In the genomic region with DNA sequence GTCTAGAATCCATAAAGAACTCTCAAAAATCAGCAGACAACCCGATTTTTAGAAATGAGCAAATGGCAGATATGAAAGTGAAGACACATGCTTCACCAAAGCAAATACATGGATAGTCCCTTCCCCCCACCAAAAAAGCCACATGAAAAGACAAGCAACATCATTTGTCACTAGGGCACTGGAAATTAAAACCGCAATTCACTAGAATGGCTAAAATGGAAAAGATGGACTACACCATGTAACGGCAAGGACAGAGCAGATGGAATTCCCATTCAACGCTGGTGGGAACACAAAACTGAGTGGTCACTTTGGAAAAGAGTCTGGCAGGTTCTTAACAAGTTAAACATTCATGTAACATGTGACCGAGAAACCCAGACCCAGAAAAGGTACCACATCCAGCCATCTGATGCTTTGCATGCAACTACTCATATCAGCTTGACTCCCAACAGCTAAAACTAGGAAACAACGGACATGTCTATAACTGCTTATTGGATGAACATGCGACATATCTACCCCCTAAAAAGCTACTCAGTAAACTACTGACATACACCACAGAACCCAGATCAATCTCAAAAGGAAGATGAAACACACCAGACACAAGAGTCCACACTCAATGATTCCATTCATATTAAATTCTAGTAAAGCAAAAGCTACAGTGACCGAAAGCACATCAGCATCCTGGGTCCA, we compare ENCODE assay signal across 12 cellular contexts.
DNase-seq lines count a peak whose midpoint lies in the region; ATAC-seq and TF ChIP-seq lines count a peak whose summit lies in the region.
"Had no signal": no experiment of that assay in that cellular context is flagged by ENCODE, and none has a peak within 500 bp of the region (broad histone marks: within the 10 kb centered on the region; RNA-seq: fewer than 3 reads in every experiment).

No MANE protein-coding gene starts in this region.

- H3K4me3 ChIP-seq in endodermal cell (ENCODE audit: low read length), result no peak overlapping the region
- H3K4me3 ChIP-seq: thoracic aorta had no signal

- H3K4me1 Mint-ChIP-seq in activated naive CD4-positive, alpha-beta T cell treated with anti-CD3 and anti-CD28 coated beads, Interleukin-2, amount 50 U/mL, for 24 hours, result peaks cover 97% of the 10 kb centered on the region
- H3K4me1 Mint-ChIP-seq in WTC11, result peaks cover 65% of the 10 kb centered on the region
- H3K4me1 Mint-ChIP-seq in endodermal cell, result peaks cover 40% of the 10 kb centered on the region

- H3K27me3 ChIP-seq in endodermal cell (ENCODE audit: control insufficient read depth, insufficient read depth, low read length, poor library complexity, severe bottlenecking), result no peaks in the 10 kb centered on the region

- CTCF ChIA-PET in WTC11 (lab: Charles Lee), result interaction anchor here (0.8 kb wide), 1 partner anchor 57 kb away, joined by 3 read pairs; no protein-coding TSS in a partner anchor

- POLR2A ChIA-PET in WTC11 (lab: Charles Lee), result no interaction called here

- DNase-seq in activated naive CD4-positive, alpha-beta T cell treated with Interleukin-2 at 50 U/mL for 16 hours, result no peak
- DNase-seq in WTC11 (ENCODE audit: low spot score), result no peak
- no peak for DNase-seq in endodermal cell
- DNase-seq in cardiac septum (ENCODE audit: low spot score), result no peak
- no peak for DNase-seq in NAMALWA (ENCODE audit: low spot score)
- DNase-seq: activated gamma-delta T cell treated with Interleukin-2 at 50 U/mL for 16 hours, NCI-H2029, NCI-H526 treated with DMSO at 0.1 percent for 48 hours had no signal

- no peaks in the 10 kb centered on the region for H3K9me3 Mint-ChIP-seq in activated naive CD4-positive, alpha-beta T cell treated with anti-CD3 and anti-CD28 coated beads, Interleukin-2, amount 50 U/mL, for 24 hours
- no peaks in the 10 kb centered on the region for H3K9me3 Mint-ChIP-seq in WTC11
- no peaks in the 10 kb centered on the region for H3K9me3 Mint-ChIP-seq in endodermal cell

- H3K36me3 ChIP-seq in endodermal cell (ENCODE audit: control insufficient read depth, insufficient read depth, low read length), result peaks cover 5% of the 10 kb centered on the region
- H3K36me3 ChIP-seq: thoracic aorta had no signal

- H3K36me3 Mint-ChIP-seq in activated naive CD4-positive, alpha-beta T cell treated with anti-CD3 and anti-CD28 coated beads, Interleukin-2, amount 50 U/mL, for 24 hours, result peaks cover 3% of the 10 kb centered on the region
- H3K36me3 Mint-ChIP-seq in WTC11 (no peaks in the 10 kb centered on the region), endodermal cell (ENCODE audit: low read depth) (peaks cover 6% of the 10 kb centered on the region)

- no peaks in the 10 kb centered on the region for H3K9me3 ChIP-seq in endodermal cell (ENCODE audit: control insufficient read depth, low read length)
- H3K9me3 ChIP-seq: thoracic aorta had no signal

- H3K4me3 Mint-ChIP-seq in activated naive CD4-positive, alpha-beta T cell treated with anti-CD3 and anti-CD28 coated beads, Interleukin-2, amount 50 U/mL, for 24 hours, result peak overlapping the region; percentile 60
- H3K4me3 Mint-ChIP-seq in WTC11 (no peak overlapping the region), endodermal cell (no peak overlapping the region)

- H3K4me1 ChIP-seq in endodermal cell (ENCODE audit: control insufficient read depth, insufficient read depth, low read length), result peaks cover 17% of the 10 kb centered on the region

- H3K27ac ChIP-seq in endodermal cell (ENCODE audit: low read depth, low read length), result no peak overlapping the region
- H3K27ac ChIP-seq: thoracic aorta had no signal

- TF ChIP-seq CTCF in WTC11 (IDR thresholded peaks at IDR 0.05) (no peak), endodermal cell (conservative IDR thresholded peaks at IDR 0.05) (no peak)

- peak overlapping the region; percentile 68 for H3K27ac Mint-ChIP-seq in activated naive CD4-positive, alpha-beta T cell treated with anti-CD3 and anti-CD28 coated beads, Interleukin-2, amount 50 U/mL, for 24 hours
- H3K27ac Mint-ChIP-seq in WTC11 (peak overlapping the region; percentile 0; the same call in 1 of the 2 replicates), endodermal cell (peak overlapping the region; percentile 71)

- 97 to 98% methylated on average over 4 to 8 of the region's 8 CpGs for WGBS in endodermal cell (ENCODE audit: insufficient coverage in 1 of 2, insufficient read length in 1 of 2), 2 experiments

- ATAC-seq in WTC11, result no peak
- no peak for ATAC-seq in HG02798 (IDR thresholded peaks at IDR 0.05; ENCODE audit: poor library complexity, unreplicated experiment)
- no peak for ATAC-seq in HG02642 (IDR thresholded peaks at IDR 0.05; ENCODE audit: poor library complexity, unreplicated experiment)

- no peak overlapping the region for H3K9ac ChIP-seq in endodermal cell (ENCODE audit: extremely low read depth, low read length, poor library complexity, severe bottlenecking)

- H3K27me3 Mint-ChIP-seq in activated naive CD4-positive, alpha-beta T cell treated with anti-CD3 and anti-CD28 coated beads, Interleukin-2, amount 50 U/mL, for 24 hours, result no peaks in the 10 kb centered on the region
- H3K27me3 Mint-ChIP-seq in WTC11 (ENCODE audit: low read depth) (no peaks in the 10 kb centered on the region), endodermal cell (ENCODE audit: insufficient read depth) (no peaks in the 10 kb centered on the region)

- intact Hi-C loops in cardiac septum (cut with DNase I), result no loop called here

TF ChIP-seq in WTC11, 78 proteins besides CTCF, POLR2A, EP300 and RAD21:
- TF ChIP-seq, protein P1, sequence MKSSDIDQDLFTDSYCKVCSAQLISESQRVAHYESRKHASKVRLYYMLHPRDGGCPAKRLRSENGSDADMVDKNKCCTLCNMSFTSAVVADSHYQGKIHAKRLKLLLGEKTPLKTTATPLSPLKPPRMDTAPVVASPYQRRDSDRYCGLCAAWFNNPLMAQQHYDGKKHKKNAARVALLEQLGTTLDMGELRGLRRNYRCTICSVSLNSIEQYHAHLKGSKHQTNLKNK (CRISPR knock-in tag; IDR thresholded peaks at IDR 0.05), result no peak
- TF ChIP-seq PRRX2 (CRISPR knock-in tag; IDR thresholded peaks at IDR 0.05) (no peak), TEAD4 (CRISPR knock-in tag; IDR thresholded peaks at IDR 0.05) (no peak), OVOL2 (CRISPR knock-in tag; IDR thresholded peaks at IDR 0.05; ENCODE audit: borderline replicate concordance) (no peak), SMAD3 (CRISPR knock-in tag; IDR thresholded peaks at IDR 0.05; ENCODE audit: borderline replicate concordance) (no peak)
- TF ChIP-seq, protein P2, sequence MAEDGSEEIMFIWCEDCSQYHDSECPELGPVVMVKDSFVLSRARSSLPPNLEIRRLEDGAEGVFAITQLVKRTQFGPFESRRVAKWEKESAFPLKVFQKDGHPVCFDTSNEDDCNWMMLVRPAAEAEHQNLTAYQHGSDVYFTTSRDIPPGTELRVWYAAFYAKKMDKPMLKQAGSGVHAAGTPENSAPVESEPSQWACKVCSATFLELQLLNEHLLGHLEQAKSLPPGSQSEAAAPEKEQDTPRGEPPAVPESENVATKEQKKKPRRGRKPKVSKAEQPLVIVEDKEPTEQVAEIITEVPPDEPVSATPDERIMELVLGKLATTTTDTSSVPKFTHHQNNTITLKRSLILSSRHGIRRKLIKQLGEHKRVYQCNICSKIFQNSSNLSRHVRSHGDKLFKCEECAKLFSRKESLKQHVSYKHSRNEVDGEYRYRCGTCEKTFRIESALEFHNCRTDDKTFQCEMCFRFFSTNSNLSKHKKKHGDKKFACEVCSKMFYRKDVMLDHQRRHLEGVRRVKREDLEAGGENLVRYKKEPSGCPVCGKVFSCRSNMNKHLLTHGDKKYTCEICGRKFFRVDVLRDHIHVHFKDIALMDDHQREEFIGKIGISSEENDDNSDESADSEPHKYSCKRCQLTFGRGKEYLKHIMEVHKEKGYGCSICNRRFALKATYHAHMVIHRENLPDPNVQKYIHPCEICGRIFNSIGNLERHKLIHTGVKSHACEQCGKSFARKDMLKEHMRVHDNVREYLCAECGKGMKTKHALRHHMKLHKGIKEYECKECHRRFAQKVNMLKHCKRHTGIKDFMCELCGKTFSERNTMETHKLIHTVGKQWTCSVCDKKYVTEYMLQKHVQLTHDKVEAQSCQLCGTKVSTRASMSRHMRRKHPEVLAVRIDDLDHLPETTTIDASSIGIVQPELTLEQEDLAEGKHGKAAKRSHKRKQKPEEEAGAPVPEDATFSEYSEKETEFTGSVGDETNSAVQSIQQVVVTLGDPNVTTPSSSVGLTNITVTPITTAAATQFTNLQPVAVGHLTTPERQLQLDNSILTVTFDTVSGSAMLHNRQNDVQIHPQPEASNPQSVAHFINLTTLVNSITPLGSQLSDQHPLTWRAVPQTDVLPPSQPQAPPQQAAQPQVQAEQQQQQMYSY (CRISPR knock-in tag; IDR thresholded peaks at IDR 0.05), result no peak

Comparison
In these comparisons a context has a peak if more than half of its experiments do, and no peak if none do; other contexts are left out.
1. H3K27ac Mint-ChIP-seq: peak in every context shown above with its lines; median percentile 71 in endodermal cell; 68 in activated naive CD4-positive, alpha-beta T cell treated with anti-CD3 and anti-CD28 coated beads, Interleukin-2, amount 50 U/mL, for 24 hours; 0 in WTC11.